17 cellular contexts compared by ENCODE assay signal in genomic region chr7:115417662-115418061, GRCh38.
DNase-seq lines count a peak whose midpoint lies in the region; ATAC-seq and TF ChIP-seq lines count a peak whose summit lies in the region.
"Had no signal": no experiment of that assay in that cellular context is flagged by ENCODE, and none has a peak within 500 bp of the region (broad histone marks: within the 10 kb centered on the region; RNA-seq: fewer than 3 reads in every experiment).

No MANE protein-coding gene starts in this region.

- H3K36me3 ChIP-seq in body of pancreas (replicated peaks in 1 of 2; ENCODE audit: insufficient read depth in 1 of 2, low read depth in 2 of 2): no peaks in the 10 kb centered on the region

- H3K4me1 ChIP-seq in body of pancreas: no peaks in the 10 kb centered on the region

- no peak overlapping the region for H3K4me3 ChIP-seq in body of pancreas

- no peak overlapping the region for H3K4me3 Mint-ChIP-seq in stimulated activated memory B cell treated with anti-CD40 and anti-IgM and Interleukin-4, amounts not matched to agents 10 μg/mL and 1 μg/mL and 100 μg/mL, for 72 hours
- H3K4me3 Mint-ChIP-seq in CD4-positive, alpha-beta T cell: no peak overlapping the region
- H3K4me3 Mint-ChIP-seq: CD8-positive, alpha-beta T cell had no signal

- 67 to 69% methylated on average over 4 of the region's 4 CpGs for WGBS in body of pancreas, 2 donors

- H3K36me3 Mint-ChIP-seq in stimulated activated memory B cell treated with anti-CD40 and anti-IgM and Interleukin-4, amounts not matched to agents 10 μg/mL and 1 μg/mL and 100 μg/mL, for 72 hours: no peaks in the 10 kb centered on the region
- no peaks in the 10 kb centered on the region for H3K36me3 Mint-ChIP-seq in CD4-positive, alpha-beta T cell (ENCODE audit: low read depth)
- H3K36me3 Mint-ChIP-seq: CD8-positive, alpha-beta T cell had no signal

- TF ChIP-seq POLR2A in body of pancreas (IDR thresholded peaks at IDR 0.05): no peak

- no peak overlapping the region for H3K27ac Mint-ChIP-seq in stimulated activated memory B cell treated with anti-CD40 and anti-IgM and Interleukin-4, amounts not matched to agents 10 μg/mL and 1 μg/mL and 100 μg/mL, for 72 hours
- no peak overlapping the region for H3K27ac Mint-ChIP-seq in CD4-positive, alpha-beta T cell
- H3K27ac Mint-ChIP-seq: CD8-positive, alpha-beta T cell had no signal

- POLR2A ChIA-PET in CD4-positive, alpha-beta T cell (lab: Charles Lee): no interaction called here

- CTCF ChIA-PET in CD4-positive, alpha-beta T cell (lab: Charles Lee): no interaction called here

- H3K27ac ChIP-seq in CD4-positive, alpha-beta T cell (ENCODE audit: low read depth, low read length): no peak overlapping the region
- no peak overlapping the region for H3K27ac ChIP-seq in body of pancreas

- no peaks in the 10 kb centered on the region for H3K4me1 Mint-ChIP-seq in stimulated activated memory B cell treated with anti-CD40 and anti-IgM and Interleukin-4, amounts not matched to agents 10 μg/mL and 1 μg/mL and 100 μg/mL, for 72 hours
- H3K4me1 Mint-ChIP-seq in CD4-positive, alpha-beta T cell (ENCODE audit: low read depth): no peaks in the 10 kb centered on the region

- no peaks in the 10 kb centered on the region for H3K27me3 ChIP-seq in CD4-positive, alpha-beta T cell (ENCODE audit: control insufficient read depth, insufficient read depth, low read length)
- no peaks in the 10 kb centered on the region for H3K27me3 ChIP-seq in body of pancreas

- no peaks in the 10 kb centered on the region for H3K9me3 Mint-ChIP-seq in stimulated activated memory B cell treated with anti-CD40 and anti-IgM and Interleukin-4, amounts not matched to agents 10 μg/mL and 1 μg/mL and 100 μg/mL, for 72 hours
- no peaks in the 10 kb centered on the region for H3K9me3 Mint-ChIP-seq in CD4-positive, alpha-beta T cell
- H3K9me3 Mint-ChIP-seq: CD8-positive, alpha-beta T cell had no signal

- intact Hi-C loops in CD4-positive, alpha-beta T cell (cut with DNase I, micrococcal nuclease): no loop called here
- intact Hi-C loops in body of pancreas (cut with DNase I): no loop called here

- no peak for TF ChIP-seq CTCF in CD4-positive, alpha-beta T cell (IDR thresholded peaks at IDR 0.05)
- no peak for TF ChIP-seq CTCF in body of pancreas (IDR thresholded peaks at IDR 0.05)

- DNase-seq in NCI-H748 (lab: John Stamatoyannopoulos, UW; ENCODE audit: unreplicated experiment) (peak; percentile 41), NCI-H748 treated with DMSO at 0.1 percent for 48 hours (lab: John Stamatoyannopoulos, UW) (no peak), NCI-H510A treated with DMSO at 0.1 percent for 48 hours (lab: John Stamatoyannopoulos, UW) (peak; percentile 17), islet precursor cell (peak; percentile 52), body of pancreas (no peak), EL (no peak)
- DNase-seq in CD4-positive, alpha-beta T cell: no peak
- DNase-seq: CD8-positive, alpha-beta T cell; DND-41; GF-D8; MV-4-11; NCI-H1436 treated with DMSO at 0.1 percent for 48 hours; NCI-H2029 treated with DMSO at 0.1 percent for 48 hours; NCI-H524 treated with DMSO at 0.1 percent for 48 hours; RPMI8226; SIG-M5 had no signal

- peak; percentile 34 for ATAC-seq in stimulated activated memory B cell treated with anti-CD40 and anti-IgM and Interleukin-4, amounts not matched to agents 10 μg/mL and 1 μg/mL and 100 μg/mL, for 72 hours
- ATAC-seq in CD4-positive, alpha-beta T cell (ENCODE audit: poor library complexity): no peak
- no peak for ATAC-seq in body of pancreas
- ATAC-seq: CD8-positive, alpha-beta T cell had no signal

- no peaks in the 10 kb centered on the region for H3K27me3 Mint-ChIP-seq in stimulated activated memory B cell treated with anti-CD40 and anti-IgM and Interleukin-4, amounts not matched to agents 10 μg/mL and 1 μg/mL and 100 μg/mL, for 72 hours
- no peaks in the 10 kb centered on the region for H3K27me3 Mint-ChIP-seq in CD4-positive, alpha-beta T cell

- no peaks in the 10 kb centered on the region for H3K9me3 ChIP-seq in CD4-positive, alpha-beta T cell (ENCODE audit: control insufficient read depth, low read length)
- H3K9me3 ChIP-seq in body of pancreas: no peaks in the 10 kb centered on the region

Comparison
In these comparisons a context has a peak if more than half of its experiments do, and no peak if none do; other contexts are left out.
1. DNase-seq: peak in NCI-H748 (single experiment), NCI-H510A treated with DMSO at 0.1 percent for 48 hours (single experiment) and islet precursor cell (single experiment); none in NCI-H748 treated with DMSO at 0.1 percent for 48 hours (single experiment), CD4-positive, alpha-beta T cell (0 of 10), body of pancreas (0 of 4) and EL (single experiment).